ENCODE assay signal across 9 cellular contexts in genomic region chr3:76961284-76961683, GRCh38.
"Had no signal": no experiment of that assay in that cellular context is flagged by ENCODE, and none has a peak within 500 bp of the region (broad histone marks: within the 10 kb centered on the region; RNA-seq: fewer than 3 reads in every experiment).

No MANE protein-coding gene starts in this region.

- H3K4me3 Mint-ChIP-seq: IgD-negative memory B cell had no signal

- FAIRE-seq: HepG2, HTR-8/SVneo, K562 had no signal

- H3K4me1 Mint-ChIP-seq: IgD-negative memory B cell had no signal

- H3K27ac Mint-ChIP-seq: IgD-negative memory B cell had no signal

- DNase-seq: IMR-90, KBM-7, KG1 had no signal

- H3K4me2 ChIP-seq: KMS-11 had no signal

- H3K27ac ChIP-seq: HL-60, KMS-11 had no signal

- H3K27me3 Mint-ChIP-seq: IgD-negative memory B cell had no signal

- ATAC-seq: HepG2, K562 had no signal

- H3K36me3 Mint-ChIP-seq: IgD-negative memory B cell had no signal

- H3K4me3 ChIP-seq: K562 had no signal

- H3K9ac ChIP-seq: KMS-11 had no signal
